In genomic region chr22:21417227-21417746, GRCh38 we compare ENCODE assay signal across 8 cellular contexts. TPM values are rescaled to one million over a fixed set of nuclear protein-coding genes. Genes with fewer than 3 reads are reported as not detected.
DNase-seq lines count a peak whose midpoint lies in the region; ATAC-seq and TF ChIP-seq lines count a peak whose summit lies in the region.
"Not testable (repeated sequence)": the region's sequence is repeated elsewhere in the genome, so short reads cannot be mapped to it uniquely, and the experiment has no call there.

Gene HIC2, plus strand, starts transcription at chr22:21417371. Its CDS starts 25,461 bp downstream, at chr22:21442832.

- ATAC-seq in GM18909 (IDR thresholded peaks at IDR 0.05; ENCODE audit: poor library complexity, unreplicated experiment) (peak; percentile 76), HG03442 (IDR thresholded peaks at IDR 0.05; ENCODE audit: unreplicated experiment) (peak; percentile 55), activated B cell treated with CpG ODN at 0.5 μM for 24 hours (ENCODE audit: low read depth) (peak; percentile 92), right cardiac atrium (peak; percentile 97 to 98), aorta (ENCODE audit: low FRiP score) (peak; percentile 97)

- H3K27me3 ChIP-seq in right cardiac atrium (ENCODE audit: control insufficient read depth, insufficient read depth); aorta (ENCODE audit: control insufficient read depth in 1 of 2, insufficient read depth in 2 of 2, low read length in 1 of 2): not testable (repeated sequence)

- H3K27ac ChIP-seq in right cardiac atrium (ENCODE audit: low read length); aorta (ENCODE audit: low read depth in 1 of 2, low read length in 2 of 2): not testable (repeated sequence)

- H3K36me3 ChIP-seq in aorta (ENCODE audit: control insufficient read depth in 1 of 2, insufficient read depth in 2 of 2, low read length in 1 of 2), result not testable (repeated sequence)

- H3K4me1 ChIP-seq in right cardiac atrium (ENCODE audit: control insufficient read depth, insufficient read depth, low read length); aorta (ENCODE audit: control insufficient read depth in 1 of 2, insufficient read depth in 2 of 2, low read length in 2 of 2): not testable (repeated sequence)

- H3K27me3 Mint-ChIP-seq in activated B cell treated with CpG ODN at 0.5 μM for 24 hours; osteocyte (ENCODE audit: unreplicated experiment): not testable (repeated sequence)

- not testable (repeated sequence) for H3K4me3 Mint-ChIP-seq in activated B cell treated with CpG ODN at 0.5 μM for 24 hours
- H3K4me3 Mint-ChIP-seq in osteocyte (ENCODE audit: unreplicated experiment), result peak within 1 kb of the TSS; percentile 68

- POLR2A ChIA-PET in activated B cell treated with CpG ODN at 0.5 μM for 24 hours (lab: Charles Lee), result not testable (repeated sequence)

- WGBS in right cardiac atrium, result under 1% methylated on average over 33 of the region's 81 CpGs
- 0 to 1% methylated on average over 5 to 45 of the region's 81 CpGs for WGBS in aorta, 2 donors

- DNase-seq in HFF-Myc (ENCODE audit: extremely low read depth, low read depth); cardiac fibroblast (ENCODE audit: low read depth in 2 of 2); osteocyte (ENCODE audit: extremely low spot score, unreplicated experiment): not testable (repeated sequence)
- DNase-seq in activated B cell treated with CpG ODN at 0.5 μM for 24 hours, result peak; percentile 44
- DNase-seq in right cardiac atrium, result peak; percentile 6 to 35 (median 33)
- DNase-seq in aorta, result peak in 1 of 2 donors; percentile 55

- H3K9me3 Mint-ChIP-seq in activated B cell treated with CpG ODN at 0.5 μM for 24 hours; osteocyte (ENCODE audit: unreplicated experiment): not testable (repeated sequence)

- CTCF ChIA-PET in activated B cell treated with CpG ODN at 0.5 μM for 24 hours (lab: Charles Lee), result not testable (repeated sequence)

- not testable (repeated sequence) for H3K4me1 Mint-ChIP-seq in activated B cell treated with CpG ODN at 0.5 μM for 24 hours; osteocyte (ENCODE audit: unreplicated experiment)

- not testable (repeated sequence) for H3K9me3 ChIP-seq in right cardiac atrium (ENCODE audit: control insufficient read depth, low read length); aorta (ENCODE audit: control insufficient read depth, low read length)

- intact Hi-C loops in activated B cell treated with CpG ODN at 0.5 μM for 24 hours (cut with micrococcal nuclease); right cardiac atrium (cut with DNase I); aorta (cut with DNase I): not testable (repeated sequence)

- H3K4me3 ChIP-seq in HFF-Myc (replicated peaks; ENCODE audit: low read depth, low read length) (peak within 1 kb of the TSS; percentile 36), cardiac fibroblast (replicated peaks in 1 of 2; ENCODE audit: low read depth in 2 of 2, low read length in 2 of 2) (peak within 1 kb of the TSS; percentile 48 to 54), right cardiac atrium (ENCODE audit: low read length) (peak within 1 kb of the TSS; percentile 62), aorta (ENCODE audit: low read length in 2 of 2) (peak within 1 kb of the TSS; percentile 54 to 59)

- not testable (repeated sequence) for H3K27ac Mint-ChIP-seq in activated B cell treated with CpG ODN at 0.5 μM for 24 hours; osteocyte (ENCODE audit: unreplicated experiment)

- not testable (repeated sequence) for TF ChIP-seq CTCF in HFF-Myc (IDR thresholded peaks at IDR 0.05; ENCODE audit: low read depth, low read length, missing control alignments); activated B cell treated with CpG ODN at 0.5 μM for 24 hours (IDR thresholded peaks at IDR 0.05); cardiac fibroblast (IDR thresholded peaks at IDR 0.05; ENCODE audit: low read depth, low read length); osteocyte (IDR thresholded peaks at IDR 0.05)

- not testable (repeated sequence) for H3K36me3 Mint-ChIP-seq in activated B cell treated with CpG ODN at 0.5 μM for 24 hours (ENCODE audit: low read depth); osteocyte (ENCODE audit: unreplicated experiment)

RNA-seq across cellular contexts. Expression of gene HIC2, which starts in this region (rescaled TPM):
- total RNA-seq in activated B cell treated with CpG ODN at 0.5 μM for 24 hours, result 6.5 and 7.1 TPM in 2 replicates
- 1 to 10 TPM; 1.1 to 2.1 (median 1.8) TPM for total RNA-seq in right cardiac atrium
- polyA plus RNA-seq in right cardiac atrium, result 1.7 TPM
- 5.2 and 5.7 TPM in 2 replicates for total RNA-seq in osteocyte
- total RNA-seq in aorta, result 1 to 10 TPM; 4.7 to 5.4 TPM
- 1 to 10 TPM in 1 of 2 donors, under 1 TPM in 1; 0.38 to 1.1 TPM for polyA plus RNA-seq in aorta
